15 cellular contexts compared by ENCODE assay signal in the genomic region with DNA sequence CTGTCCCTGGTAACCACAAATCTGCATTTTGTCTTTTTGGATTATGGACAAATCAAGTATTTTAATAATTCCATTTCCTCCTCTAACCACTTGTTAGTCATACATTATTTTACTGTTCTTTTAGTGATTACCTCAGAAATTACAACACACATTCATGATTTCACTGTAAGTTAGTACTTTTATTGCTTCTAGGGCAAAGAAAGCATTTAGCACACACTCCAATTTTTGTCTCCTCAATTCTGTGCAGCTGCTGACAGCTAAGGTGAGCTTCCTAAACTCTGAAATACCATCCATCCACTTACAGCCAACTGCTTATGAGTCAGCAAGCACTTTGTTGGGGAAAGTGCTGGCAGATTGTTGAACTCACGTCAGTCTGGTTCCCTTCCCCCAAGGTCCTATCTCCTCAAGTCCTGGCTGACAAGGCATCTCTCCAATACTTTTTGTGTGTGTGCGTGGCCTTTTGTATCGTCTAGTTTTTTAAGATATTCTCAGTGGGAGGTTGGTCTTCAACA. TPM values are rescaled to one million over a fixed set of nuclear protein-coding genes. Genes with fewer than 3 reads are reported as not detected.
DNase-seq lines count a peak whose midpoint lies in the region; FAIRE-seq and TF ChIP-seq lines count a peak whose summit lies in the region.
"Had no signal": no experiment of that assay in that cellular context is flagged by ENCODE, and none has a peak within 500 bp of the region (broad histone marks: within the 10 kb centered on the region; RNA-seq: fewer than 3 reads in every experiment).

No MANE protein-coding gene starts in this region.

- no peak overlapping the region for H3K4me3 ChIP-seq in AG10803 (ENCODE audit: low read length)
- H3K4me3 ChIP-seq in mammary epithelial cell (replicated peaks in 1 of 3; ENCODE audit: insufficient read depth in 1 of 3, low read depth in 2 of 3, low read length in 3 of 3) = no peak overlapping the region
- H3K4me3 ChIP-seq in keratinocyte (ENCODE audit: control insufficient read depth in 2 of 3, extremely low read depth in 1 of 3, insufficient read depth in 2 of 3, low read depth in 1 of 3, low read length in 3 of 3) = no peak overlapping the region

- no peaks in the 10 kb centered on the region for H3K9me3 ChIP-seq in mammary epithelial cell (replicated peaks; ENCODE audit: insufficient read depth, low read length)
- no peaks in the 10 kb centered on the region for H3K9me3 ChIP-seq in keratinocyte (ENCODE audit: control insufficient read depth, low read depth, low read length)

- H2AFZ ChIP-seq in mammary epithelial cell (ENCODE audit: low read depth, low read length) = no peak overlapping the region
- no peak overlapping the region for H2AFZ ChIP-seq in keratinocyte (ENCODE audit: control insufficient read depth, low read length)

- peak overlapping the region; percentile 13 for H3K4me2 ChIP-seq in mammary epithelial cell (ENCODE audit: insufficient read depth, low read depth, low read length)
- H3K4me2 ChIP-seq in keratinocyte (ENCODE audit: control insufficient read depth, extremely low read depth, insufficient read depth, low read depth, low read length) = no peak overlapping the region

- intact Hi-C loops in mammary epithelial cell (cut with micrococcal nuclease) = no loop called here

- H3K9ac ChIP-seq in mammary epithelial cell (ENCODE audit: insufficient read depth, low read length) = no peak overlapping the region
- H3K9ac ChIP-seq in keratinocyte (ENCODE audit: control insufficient read depth, extremely low read depth, insufficient read depth, low read length) = no peak overlapping the region

- H3K9me1 ChIP-seq in keratinocyte (ENCODE audit: control insufficient read depth, extremely low read depth, insufficient read depth, low read length) = no peaks in the 10 kb centered on the region

- BruUV-seq in mammary epithelial cell (replicated peaks; lab: Mats Ljungman, UMichigan) = no TSS peak

- H3K79me2 ChIP-seq in mammary epithelial cell (ENCODE audit: insufficient read depth, low read length) = no peaks in the 10 kb centered on the region
- H3K79me2 ChIP-seq in keratinocyte (ENCODE audit: control insufficient read depth, insufficient read depth, low read length) = no peaks in the 10 kb centered on the region

- no peak for TF ChIP-seq CTCF in AG10803 (conservative IDR thresholded peaks at IDR 0.05; ENCODE audit: low read length)
- no peak for TF ChIP-seq CTCF in mammary epithelial cell (conservative IDR thresholded peaks at IDR 0.05 in 1 of 2, IDR thresholded peaks at IDR 0.05 in 1 of 2; ENCODE audit: extremely low read depth in 1 of 2, insufficient read depth in 1 of 2, low read depth in 1 of 2, low read length in 2 of 2)
- TF ChIP-seq CTCF in keratinocyte (optimal IDR thresholded peaks at IDR 0.05 in 1 of 3, IDR thresholded peaks at IDR 0.05 in 1 of 3, conservative IDR thresholded peaks at IDR 0.05 in 1 of 3; ENCODE audit: extremely low read depth in 1 of 3, insufficient read depth in 2 of 3, low read length in 3 of 3) = no peak
- TF ChIP-seq CTCF in endothelial cell (IDR thresholded peaks at IDR 0.05; ENCODE audit: unreplicated experiment) = no peak

- no peaks in the 10 kb centered on the region for H3K27me3 Mint-ChIP-seq in endothelial cell (ENCODE audit: unreplicated experiment)

- H3K4me1 Mint-ChIP-seq in endothelial cell (ENCODE audit: unreplicated experiment) = no peaks in the 10 kb centered on the region
- H3K4me1 Mint-ChIP-seq: activated B cell treated with CpG ODN at 0.5 μM for 24 hours; activated T-helper 17 cell treated with anti-CD3 and anti-CD28 coated beads, Interleukin-2, amount 50 U/mL, for 72 hours had no signal

- no peak overlapping the region for H3K27ac ChIP-seq in mammary epithelial cell (ENCODE audit: insufficient read depth, low read depth, low read length)
- no peak overlapping the region for H3K27ac ChIP-seq in keratinocyte (ENCODE audit: control insufficient read depth, insufficient read depth, low read length)

- CTCF ChIA-PET in mammary epithelial cell (lab: Charles Lee; ENCODE audit: low non-redundant PET) = interaction anchor here (0.7 kb wide), 1 partner anchor 19 kb away, joined by 3 read pairs; no protein-coding TSS in a partner anchor

- no peak overlapping the region for H3K4me3 Mint-ChIP-seq in endothelial cell (ENCODE audit: unreplicated experiment)
- H3K4me3 Mint-ChIP-seq: activated B cell treated with CpG ODN at 0.5 μM for 24 hours; activated T-helper 17 cell treated with anti-CD3 and anti-CD28 coated beads, Interleukin-2, amount 50 U/mL, for 72 hours; natural killer cell treated with Interleukin-12 subunit alpha and Interleukin-12 subunit beta and Interleukin-15 and Interleukin-18, amount 100 ng/mL, for 72 hours had no signal

- H4K20me1 ChIP-seq in mammary epithelial cell (ENCODE audit: insufficient read depth, low read length) (no peaks in the 10 kb centered on the region), keratinocyte (ENCODE audit: control insufficient read depth, extremely low read depth, insufficient read depth, low read length) (no peaks in the 10 kb centered on the region)

- no peaks in the 10 kb centered on the region for H3K36me3 Mint-ChIP-seq in endothelial cell (ENCODE audit: low read depth, unreplicated experiment)

- H3K4me1 ChIP-seq in mammary epithelial cell (ENCODE audit: insufficient read depth, low read length) = peaks cover 9% of the 10 kb centered on the region
- peaks cover 6% of the 10 kb centered on the region for H3K4me1 ChIP-seq in keratinocyte (ENCODE audit: control insufficient read depth, extremely low read depth, insufficient read depth, low read length)

- H3K9me3 Mint-ChIP-seq in endothelial cell (ENCODE audit: unreplicated experiment) = no peaks in the 10 kb centered on the region
- H3K9me3 Mint-ChIP-seq: activated T-helper 17 cell treated with anti-CD3 and anti-CD28 coated beads, Interleukin-2, amount 50 U/mL, for 72 hours had no signal

- H3K36me3 ChIP-seq in mammary epithelial cell (ENCODE audit: insufficient read depth, low read length) = no peaks in the 10 kb centered on the region
- H3K36me3 ChIP-seq in keratinocyte (ENCODE audit: control insufficient read depth in 2 of 2, extremely low read depth in 1 of 2, insufficient read depth in 2 of 2, low read length in 2 of 2) = no peaks in the 10 kb centered on the region

- in situ Hi-C loops in mammary epithelial cell (cut with MboI; ENCODE audit: low sequenced_read_pairs in 2 of 2) = no loop called here

- peak; percentile 56 for FAIRE-seq in keratinocyte (lab: Jason Lieb, UNC)

- dilution Hi-C loops in mammary epithelial cell (cut with HindIII; ENCODE audit: low sequenced_read_pairs) (no loop called here), keratinocyte (cut with MboI; ENCODE audit: extremely low pct_ligation_motif_present, low sequenced_read_pairs) (no loop called here)

- H3K27me3 ChIP-seq in mammary epithelial cell (ENCODE audit: insufficient read depth, low read length) = no peaks in the 10 kb centered on the region
- H3K27me3 ChIP-seq in keratinocyte (ENCODE audit: control insufficient read depth, extremely low read depth, insufficient read depth, low read length) = no peaks in the 10 kb centered on the region

- DNase-seq in AG10803 (ENCODE audit: low read depth) (peak; percentile 57), M059J (ENCODE audit: low read depth) (peak; percentile 81), mammary epithelial cell (peak; percentile 77), keratinocyte (ENCODE audit: low read depth, low spot score) (peak; percentile 7), NCI-H748 (lab: John Stamatoyannopoulos, UW; ENCODE audit: unreplicated experiment) (no peak), NK-92 (lab: John Stamatoyannopoulos, UW; ENCODE audit: unreplicated experiment) (no peak), endothelial cell (ENCODE audit: low spot score) (no peak), cerebellar nuclear complex (lab: John Stamatoyannopoulos, UW) (no peak)
- DNase-seq: activated B cell treated with CpG ODN at 0.5 μM for 24 hours; Calu3; NCI-H1694 treated with DMSO at 0.1 percent for 48 hours; stimulated activated CD4-positive, alpha-beta T cell treated with anti-CD3 and anti-CD28 coated beads, Interleukin-15, amount 100 ng/mL, for 24 hours; stimulated activated naive CD4-positive, alpha-beta T cell had no signal

- no peak overlapping the region for H3K27ac Mint-ChIP-seq in endothelial cell (ENCODE audit: unreplicated experiment)
- H3K27ac Mint-ChIP-seq: activated B cell treated with CpG ODN at 0.5 μM for 24 hours; activated T-helper 17 cell treated with anti-CD3 and anti-CD28 coated beads, Interleukin-2, amount 50 U/mL, for 72 hours; natural killer cell treated with Interleukin-12 subunit alpha and Interleukin-12 subunit beta and Interleukin-15 and Interleukin-18, amount 100 ng/mL, for 72 hours had no signal

- 53% methylated on average over 3 of the region's 3 CpGs for WGBS in mammary epithelial cell (ENCODE audit: low coverage, missing lambda C conversion rate)

RNA-seq across cellular contexts. Expression of a gene that starts 49.4 kb away (rescaled TPM):
- total RNA-seq in M059J (2014; rRNA removed; shearing (Covaris generic)) = 1.2 and 1.3 TPM in 2 replicates
- 1 to 10 TPM; 6.5 to 9.7 TPM for total RNA-seq in mammary epithelial cell
- polyA plus RNA-seq in mammary epithelial cell = 2.7 TPM
- 14.6 TPM for polyA minus RNA-seq in mammary epithelial cell
- polyA plus RNA-seq in keratinocyte = 0.51 to 0.85 TPM (median 0.52 TPM) in 3 replicates
- polyA plus RNA-seq in keratinocyte (2011; ENCODE audit: low read depth) = 5.4 TPM
- polyA plus RNA-seq in keratinocyte (2011; cell fraction: cytosol; rRNA removed) = 0.70 and 0.92 TPM in 2 replicates
- 0.64 and 0.66 TPM in 2 replicates for polyA plus RNA-seq in keratinocyte (2011; cell fraction: nucleus; rRNA removed)
- polyA plus RNA-seq in keratinocyte (2012; ENCODE audit: low replicate concordance) = 0.84 and 13.0 TPM in 2 replicates
- polyA minus RNA-seq in keratinocyte = 0.19 to 1.1 TPM (median 0.59 TPM) in 3 replicates
- not detected for polyA minus RNA-seq in keratinocyte (2011; cell fraction: cytosol; rRNA and poly(A)+ RNA removed)
- polyA minus RNA-seq in keratinocyte (2011; cell fraction: nucleus; rRNA and poly(A)+ RNA removed) = 0.42 TPM in 1 of 2 replicates, not detected in the other
- total RNA-seq in endothelial cell (ENCODE audit: unreplicated experiment) = 0.77 TPM
- total RNA-seq: activated B cell treated with CpG ODN at 0.5 μM for 24 hours; activated T-helper 17 cell treated with anti-CD3 and anti-CD28 coated beads, Interleukin-2, amount 50 U/mL, for 72 hours; Calu3; natural killer cell treated with Interleukin-12 subunit alpha and Interleukin-12 subunit beta and Interleukin-15 and Interleukin-18, amount 100 ng/mL, for 72 hours had no signal

Comparison
In these comparisons a context has a peak if more than half of its experiments do, and no peak if none do; other contexts are left out.
1. DNase-seq: peak in AG10803 (single experiment), M059J (single experiment), mammary epithelial cell (single experiment) and keratinocyte (single experiment); none in NCI-H748 (single experiment), NK-92 (single experiment), endothelial cell (single experiment) and cerebellar nuclear complex (0 of 2).